Comparison of ENCODE assay signal across 13 cellular contexts in genomic region chrX:101219116-101219839, GRCh38. TPM values are rescaled to one million over a fixed set of nuclear protein-coding genes. Genes with fewer than 3 reads are reported as not detected.
A peak's percentile ranks its signal among the peaks of the same experiment; 100 is the strongest.
DNase-seq lines count a peak whose midpoint lies in the region; ATAC-seq and TF ChIP-seq lines count a peak whose summit lies in the region.
"Had no signal": no experiment of that assay in that cellular context is flagged by ENCODE, and none has a peak within 500 bp of the region (broad histone marks: within the 10 kb centered on the region; RNA-seq: fewer than 3 reads in every experiment).

DRP2 (plus strand) TSS chrX:101219786; CDS start chrX:101231648, 11,862 bp downstream.

- H3K79me2 ChIP-seq in OCI-LY1 (ENCODE audit: insufficient read depth, low read length): no peaks in the 10 kb centered on the region
- H3K79me2 ChIP-seq: parathyroid adenoma had no signal

- no peaks in the 10 kb centered on the region for H3K27me3 ChIP-seq in CD8-positive, alpha-beta memory T cell (ENCODE audit: insufficient read depth, low read length, poor library complexity, severe bottlenecking)
- H3K27me3 ChIP-seq in OCI-LY1 (ENCODE audit: insufficient read depth, low read length) (no peaks in the 10 kb centered on the region), neuron (ENCODE audit: insufficient read depth, low read length) (no peaks in the 10 kb centered on the region)
- H3K27me3 ChIP-seq: esophagus squamous epithelium had no signal

- POLR2A ChIA-PET in CD8-positive, alpha-beta memory T cell (lab: Charles Lee): no interaction called here

- no peaks in the 10 kb centered on the region for H3K9me3 Mint-ChIP-seq in CD8-positive, alpha-beta memory T cell
- H3K9me3 Mint-ChIP-seq in endothelial cell (ENCODE audit: unreplicated experiment): no peaks in the 10 kb centered on the region

- TF ChIP-seq CTCF in OCI-LY1 (IDR thresholded peaks at IDR 0.05; ENCODE audit: low read length): no peak
- no peak for TF ChIP-seq CTCF in endothelial cell (IDR thresholded peaks at IDR 0.05; ENCODE audit: unreplicated experiment)

- ATAC-seq in GM21786 (IDR thresholded peaks at IDR 0.05; ENCODE audit: unreplicated experiment) (no peak), HG02763 (IDR thresholded peaks at IDR 0.05; ENCODE audit: unreplicated experiment) (no peak)

- H3K9me3 ChIP-seq in CD8-positive, alpha-beta memory T cell (ENCODE audit: low read length): no peaks in the 10 kb centered on the region
- no peaks in the 10 kb centered on the region for H3K9me3 ChIP-seq in OCI-LY1 (ENCODE audit: low read length)
- H3K9me3 ChIP-seq in neuron (ENCODE audit: low read length): no peaks in the 10 kb centered on the region
- H3K9me3 ChIP-seq: esophagus squamous epithelium had no signal

- no peak for DNase-seq in CD8-positive, alpha-beta memory T cell
- no peak for DNase-seq in endothelial cell (ENCODE audit: low spot score)
- no peak for DNase-seq in HK-2 (ENCODE audit: unreplicated experiment)
- no peak for DNase-seq in iPS-NIHi7 (ENCODE audit: extremely low spot score)
- DNase-seq: aorta, esophagus squamous epithelium, left cardiac atrium, T-helper 9 cell had no signal

- no peak within 1 kb of the TSS for H3K27ac ChIP-seq in CD8-positive, alpha-beta memory T cell (ENCODE audit: low read depth, low read length)
- H3K27ac ChIP-seq in OCI-LY1 (ENCODE audit: low read depth, low read length, poor library complexity, severe bottlenecking): peak within 1 kb of the TSS; percentile 98
- H3K27ac ChIP-seq: esophagus squamous epithelium, parathyroid adenoma had no signal

- H3K4me3 ChIP-seq in CD8-positive, alpha-beta memory T cell (ENCODE audit: low read length): no peak within 1 kb of the TSS
- H3K4me3 ChIP-seq in OCI-LY1 (ENCODE audit: low read depth, low read length, poor library complexity, severe bottlenecking) (peak within 1 kb of the TSS; percentile 45), neuron (ENCODE audit: low read length) (peak within 1 kb of the TSS; percentile 51)

- no peaks in the 10 kb centered on the region for H4K20me1 ChIP-seq in OCI-LY1 (ENCODE audit: insufficient read depth, low read length)

- peaks cover 0 to 2% (median 0%) of the 10 kb centered on the region in 3 donors for H3K4me1 Mint-ChIP-seq in CD8-positive, alpha-beta memory T cell
- peaks cover 20% of the 10 kb centered on the region for H3K4me1 Mint-ChIP-seq in endothelial cell (ENCODE audit: unreplicated experiment)

- peak within 1 kb of the TSS; percentile 62 for H3K4me2 ChIP-seq in OCI-LY1 (ENCODE audit: low read length)

- no peaks in the 10 kb centered on the region for H3K36me3 ChIP-seq in CD8-positive, alpha-beta memory T cell (ENCODE audit: insufficient read depth, low read length)
- H3K36me3 ChIP-seq in OCI-LY1 (ENCODE audit: insufficient read depth, low read length) (no peaks in the 10 kb centered on the region), neuron (ENCODE audit: insufficient read depth, low read length) (no peaks in the 10 kb centered on the region)
- H3K36me3 ChIP-seq: esophagus squamous epithelium had no signal

- no peaks in the 10 kb centered on the region for H3F3A ChIP-seq in OCI-LY1 (ENCODE audit: insufficient read depth, low read length)

- H3K27ac Mint-ChIP-seq in CD8-positive, alpha-beta memory T cell: peak within 1 kb of the TSS in 6 of 8 donors; percentile 19 to 56 (median 38)
- H3K27ac Mint-ChIP-seq in endothelial cell (ENCODE audit: unreplicated experiment): peak within 1 kb of the TSS; percentile 95

- H3K4me1 ChIP-seq in CD8-positive, alpha-beta memory T cell (ENCODE audit: insufficient read depth, low read length): no peaks in the 10 kb centered on the region
- H3K4me1 ChIP-seq in OCI-LY1 (ENCODE audit: insufficient read depth, low read length, severe bottlenecking) (peaks cover 83% of the 10 kb centered on the region), neuron (ENCODE audit: insufficient read depth, low read length) (peaks cover 4% of the 10 kb centered on the region)
- H3K4me1 ChIP-seq: esophagus squamous epithelium, parathyroid adenoma had no signal

- no peaks in the 10 kb centered on the region for H3K36me3 Mint-ChIP-seq in CD8-positive, alpha-beta memory T cell
- H3K36me3 Mint-ChIP-seq in endothelial cell (ENCODE audit: low read depth, unreplicated experiment): no peaks in the 10 kb centered on the region

- CTCF ChIA-PET in CD8-positive, alpha-beta memory T cell (lab: Charles Lee): no interaction called here

- H3K9ac ChIP-seq in OCI-LY1 (ENCODE audit: low read length): peak within 1 kb of the TSS; percentile 70
- H3K9ac ChIP-seq: parathyroid adenoma had no signal

- peak within 1 kb of the TSS in 4 of 7 donors; percentile 4 to 54 (median 42) for H3K4me3 Mint-ChIP-seq in CD8-positive, alpha-beta memory T cell
- H3K4me3 Mint-ChIP-seq in endothelial cell (ENCODE audit: unreplicated experiment): no peak within 1 kb of the TSS

- H3K9me2 ChIP-seq in OCI-LY1 (ENCODE audit: low read depth, low read length): no peaks in the 10 kb centered on the region

- H2AFZ ChIP-seq in OCI-LY1 (ENCODE audit: low read length) (no peak within 1 kb of the TSS), neuron (ENCODE audit: low read depth, low read length) (peak within 1 kb of the TSS; percentile 29)
- H2AFZ ChIP-seq: parathyroid adenoma had no signal

- peaks cover 0 to 15% of the 10 kb centered on the region in 2 donors for H3K27me3 Mint-ChIP-seq in CD8-positive, alpha-beta memory T cell
- peaks cover 1% of the 10 kb centered on the region for H3K27me3 Mint-ChIP-seq in endothelial cell (ENCODE audit: unreplicated experiment)

RNA-seq across cellular contexts. Expression of gene DRP2, which starts in this region (rescaled TPM):
- total RNA-seq in CD8-positive, alpha-beta memory T cell: under 1 TPM; 0.18 TPM
- polyA plus RNA-seq in CD8-positive, alpha-beta memory T cell: not detected
- 1.6 TPM for total RNA-seq in endothelial cell (ENCODE audit: unreplicated experiment)
